In the genomic region with DNA sequence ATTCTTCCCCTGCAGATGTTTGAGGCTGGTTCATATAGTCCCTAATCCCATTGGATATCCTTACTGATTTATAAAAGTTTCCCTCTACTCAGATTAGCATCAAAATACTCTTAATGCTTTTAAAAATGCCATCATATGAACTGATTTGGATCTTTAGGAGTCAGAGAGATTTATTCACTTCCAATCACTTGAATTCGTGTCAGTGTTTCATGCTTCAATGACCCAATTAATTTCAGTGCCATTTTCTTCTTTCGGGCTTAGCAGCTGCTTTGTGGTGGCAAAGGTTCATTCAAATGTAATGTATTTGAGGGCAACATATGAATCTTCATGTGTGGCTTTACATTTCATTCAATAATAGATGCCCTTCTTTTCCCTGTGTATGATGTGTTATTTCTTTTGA, we compare ENCODE assay signal across 25 cellular contexts.
"Had no signal": no experiment of that assay in that cellular context is flagged by ENCODE, and none has a peak within 500 bp of the region (broad histone marks: within the 10 kb centered on the region; RNA-seq: fewer than 3 reads in every experiment).

No MANE protein-coding gene starts in this region.

- H3K4me3 Mint-ChIP-seq: activated B cell treated with CpG ODN at 0.5 μM for 24 hours; activated CD8-positive, alpha-beta T cell treated with anti-CD3 and anti-CD28 coated beads for 36 hours; activated naive CD4-positive, alpha-beta T cell treated with anti-CD3 and anti-CD28 coated beads, Interleukin-2, amount 10 ng/mL, durations not matched to agents 7 days and 5 days; activated naive CD8-positive, alpha-beta T cell treated with anti-CD3 and anti-CD28 coated beads, Interleukin-2, amount 10 ng/mL, durations not matched to agents 7 days and 5 days; activated T-cell treated with anti-CD3 and anti-CD28 coated beads, Interleukin-2, amount 50 U/mL, for 4 hours; dendritic cell treated with granulocyte-macrophage colony-stimulating factor and Interleukin-4, amounts not matched to agents 40 ng/mL and 50 ng/mL, for 4 days; endodermal cell; T-helper 17 cell; T-helper 2 cell treated with Interferon-gamma antibody and Interleukin-4, amounts not matched to agents 5 μg/mL and 100 μg/mL, for 36 hours had no signal

- H3K27ac Mint-ChIP-seq: activated CD8-positive, alpha-beta T cell treated with anti-CD3 and anti-CD28 coated beads for 36 hours; activated naive CD4-positive, alpha-beta T cell treated with anti-CD3 and anti-CD28 coated beads, Interleukin-2, amount 10 ng/mL, durations not matched to agents 7 days and 5 days; activated naive CD4-positive, alpha-beta T cell treated with anti-CD3 and anti-CD28 coated beads, Interleukin-2, amount 50 U/mL, for 72 hours; activated naive CD8-positive, alpha-beta T cell treated with anti-CD3 and anti-CD28 coated beads, Interleukin-2, amount 10 ng/mL, durations not matched to agents 7 days and 5 days; dendritic cell treated with granulocyte-macrophage colony-stimulating factor and Interleukin-4, amounts not matched to agents 40 ng/mL and 50 ng/mL, for 4 days; endodermal cell; T-helper 17 cell; T-helper 2 cell treated with Interferon-gamma antibody and Interleukin-4, amounts not matched to agents 5 μg/mL and 100 μg/mL, for 36 hours had no signal

- H3K9me3 Mint-ChIP-seq: activated B cell treated with CpG ODN at 0.5 μM for 24 hours; activated naive CD4-positive, alpha-beta T cell treated with anti-CD3 and anti-CD28 coated beads, Interleukin-2, amount 10 ng/mL, durations not matched to agents 7 days and 5 days; activated naive CD8-positive, alpha-beta T cell treated with anti-CD3 and anti-CD28 coated beads, Interleukin-2, amount 10 ng/mL, durations not matched to agents 7 days and 5 days; activated T-cell treated with anti-CD3 and anti-CD28 coated beads, Interleukin-2, amount 50 U/mL, for 4 hours; central memory CD8-positive, alpha-beta T cell; endodermal cell; T-helper 2 cell treated with Interferon-gamma antibody and Interleukin-4, amounts not matched to agents 5 μg/mL and 100 μg/mL, for 36 hours had no signal

- DNase-seq: activated B cell treated with CpG ODN at 0.5 μM for 24 hours; activated CD4-positive, alpha-beta T cell treated with anti-CD3 and anti-CD28 coated beads for 48 hours; activated CD4-positive, alpha-beta T cell treated with anti-CD3 and anti-CD28 coated beads, Interleukin-2, amount 50 U/mL, for 1 hour; activated CD4-positive, alpha-beta T cell treated with anti-CD3 and anti-CD28 coated beads, Interleukin-2, amount 50 U/mL, for 48 hours; activated CD8-positive, alpha-beta memory T cell treated with anti-CD3 and anti-CD28 coated beads for 24 hours; activated CD8-positive, alpha-beta T cell treated with anti-CD3 and anti-CD28 coated beads for 36 hours; activated gamma-delta T cell; activated naive CD4-positive, alpha-beta T cell; activated naive CD4-positive, alpha-beta T cell treated with anti-CD3 and anti-CD28 coated beads, Interleukin-2, amount 10 ng/mL, durations not matched to agents 7 days and 5 days; activated naive CD8-positive, alpha-beta T cell treated with anti-CD3 and anti-CD28 coated beads, Interleukin-2, amount 10 ng/mL, durations not matched to agents 7 days and 5 days; activated T-cell treated with anti-CD3 and anti-CD28 coated beads, Interleukin-2, amount 50 U/mL, for 4 hours; dorsolateral prefrontal cortex; effector memory CD4-positive, alpha-beta T cell; endodermal cell; foreskin fibroblast; head of caudate nucleus; T-helper 17 cell; T1000; WERI-Rb-1 had no signal

- ATAC-seq: activated CD4-positive, CD25-positive, alpha-beta regulatory T cell treated with anti-CD3 and anti-CD28 coated beads, Interleukin-2, amount 50 U/mL, for 24 hours; activated CD8-positive, alpha-beta T cell treated with anti-CD3 and anti-CD28 coated beads for 36 hours; activated naive CD4-positive, alpha-beta T cell treated with anti-CD3 and anti-CD28 coated beads, Interleukin-2, amount 50 U/mL, for 72 hours; activated T-cell treated with anti-CD3 and anti-CD28 coated beads, Interleukin-2, amount 50 U/mL, for 4 hours; esophagus mucosa; T-helper 17 cell had no signal
